In the genomic region with DNA sequence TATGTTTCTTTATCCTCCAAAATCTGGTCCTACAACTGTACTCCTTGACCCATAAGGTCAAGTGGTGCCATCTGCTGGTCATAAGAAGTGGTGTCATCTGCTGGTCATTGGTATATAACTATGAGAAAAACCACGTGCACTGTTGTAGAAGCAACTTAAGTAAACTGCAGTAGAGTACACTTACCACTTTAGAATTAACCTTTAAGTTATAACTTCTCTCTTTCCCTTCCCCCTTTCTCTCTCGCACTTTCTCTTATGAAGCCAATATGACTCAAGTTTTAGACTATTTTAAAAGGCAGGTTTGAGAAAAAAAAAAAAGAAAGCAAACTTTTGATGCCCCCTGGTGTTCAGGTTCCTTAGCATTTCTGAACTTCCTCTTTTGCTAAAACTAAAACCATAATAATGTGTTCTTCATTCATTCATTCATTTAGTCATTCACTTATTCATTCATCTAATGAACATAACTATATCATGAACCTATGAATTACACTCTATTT, we compare ENCODE assay signal across 8 cellular contexts. TPM values are rescaled to one million over a fixed set of nuclear protein-coding genes. Genes with fewer than 3 reads are reported as not detected.
DNase-seq lines count a peak whose midpoint lies in the region; FAIRE-seq lines count a peak whose summit lies in the region.

No MANE protein-coding gene starts in this region.

- no peaks in the 10 kb centered on the region for H3K9me3 ChIP-seq in iPS DF 6.9 (ENCODE audit: control insufficient read depth, insufficient read depth, low read length)
- no peaks in the 10 kb centered on the region for H3K9me3 ChIP-seq in small intestine (ENCODE audit: control insufficient read depth, low read depth)

- no peaks in the 10 kb centered on the region for H3K4me1 ChIP-seq in iPS DF 6.9 (ENCODE audit: control insufficient read depth, insufficient read depth, low read length)
- H3K4me1 ChIP-seq in small intestine (ENCODE audit: control insufficient read depth in 2 of 2, insufficient read depth in 1 of 2, low read depth in 1 of 2, low read length in 1 of 2) = no peaks in the 10 kb centered on the region

- H3K27ac ChIP-seq in iPS DF 6.9 (ENCODE audit: low read length) (no peak overlapping the region), small intestine (ENCODE audit: low read depth in 1 of 2, low read length in 1 of 2) (no peak overlapping the region)

- peak; percentile 84 for FAIRE-seq in small intestine (lab: Jason Lieb, UNC)

- H3K4me3 ChIP-seq in iPS DF 6.9 (ENCODE audit: low read length) = no peak overlapping the region
- H3K4me3 ChIP-seq in small intestine (ENCODE audit: low read depth in 1 of 2, low read length in 2 of 2) = no peak overlapping the region

- no peaks in the 10 kb centered on the region for H3K36me3 ChIP-seq in iPS DF 6.9 (ENCODE audit: control insufficient read depth, insufficient read depth, low read length)
- no peaks in the 10 kb centered on the region for H3K36me3 ChIP-seq in small intestine (ENCODE audit: control insufficient read depth in 2 of 2, insufficient read depth in 2 of 2, low read length in 2 of 2)

- H3K27me3 ChIP-seq in iPS DF 6.9 (ENCODE audit: control insufficient read depth, insufficient read depth, low read length) (no peaks in the 10 kb centered on the region), small intestine (ENCODE audit: control insufficient read depth in 2 of 2, insufficient read depth in 2 of 2, low read length in 2 of 2) (peaks cover 0 to 3% of the 10 kb centered on the region in 2 donors)

- no CpG with 5 or more reads among the region's 2 CpGs for WGBS in iPS DF 6.9 (ENCODE audit: insufficient coverage, insufficient read length)
- 0 to 2% (median 0%) methylated on average over 2 of the region's 2 CpGs for WGBS in small intestine, 3 donors

- peak; percentile 26 for DNase-seq in NK-92 treated with Interleukin-12 subunit alpha and Interleukin-12 subunit beta, amount 100 ng/mL, for 24 hours (lab: John Stamatoyannopoulos, UW)
- no peak for DNase-seq in NK-92 (lab: John Stamatoyannopoulos, UW; ENCODE audit: unreplicated experiment)
- DNase-seq in HCEC 1CT = peak; percentile 86
- DNase-seq in LoVo (ENCODE audit: low spot score) = peak; percentile 90
- DNase-seq in SHP77 (lab: John Stamatoyannopoulos, UW) = peak; percentile 47 to 63
- peak; percentile 94 for DNase-seq in astrocyte of the hippocampus (ENCODE audit: low read depth, low spot score)
- DNase-seq in iPS DF 6.9 (ENCODE audit: low read depth, low spot score) = peak; percentile 47
- peak; percentile 88 for DNase-seq in small intestine

RNA-seq across cellular contexts. Expression of a gene that starts 12.8 kb away (rescaled TPM):
- polyA plus RNA-seq in small intestine = 10 to 100 TPM in 1 of 3 donors, 1 to 10 TPM in 2; 3.0 to 15.3 (median 5.8) TPM
